In genomic region chr20:45456632-45457031, GRCh38 we compare ENCODE assay signal across 1 cellular context.
A peak's percentile ranks its signal among the peaks of the same experiment; 100 is the strongest.
TF ChIP-seq lines count a peak whose summit lies in the region.

No MANE protein-coding gene starts in this region.

TF ChIP-seq in H1, 55 proteins besides CTCF, POLR2A, EP300 and RAD21:
- TF ChIP-seq TAF1 (IDR thresholded peaks at IDR 0.05; ENCODE audit: low read depth, low read length) (no peak), RFX5 (IDR thresholded peaks at IDR 0.05; ENCODE audit: borderline replicate concordance, low read depth, low read length) (no peak), MAX (IDR thresholded peaks at IDR 0.05) (peak; percentile 58)
- TF ChIP-seq, protein P1, sequence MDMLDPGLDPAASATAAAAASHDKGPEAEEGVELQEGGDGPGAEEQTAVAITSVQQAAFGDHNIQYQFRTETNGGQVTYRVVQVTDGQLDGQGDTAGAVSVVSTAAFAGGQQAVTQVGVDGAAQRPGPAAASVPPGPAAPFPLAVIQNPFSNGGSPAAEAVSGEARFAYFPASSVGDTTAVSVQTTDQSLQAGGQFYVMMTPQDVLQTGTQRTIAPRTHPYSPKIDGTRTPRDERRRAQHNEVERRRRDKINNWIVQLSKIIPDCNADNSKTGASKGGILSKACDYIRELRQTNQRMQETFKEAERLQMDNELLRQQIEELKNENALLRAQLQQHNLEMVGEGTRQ (IDR thresholded peaks at IDR 0.05; ENCODE audit: low read length) = peak; percentile 44
